15 cellular contexts compared by ENCODE assay signal in the genomic region with DNA sequence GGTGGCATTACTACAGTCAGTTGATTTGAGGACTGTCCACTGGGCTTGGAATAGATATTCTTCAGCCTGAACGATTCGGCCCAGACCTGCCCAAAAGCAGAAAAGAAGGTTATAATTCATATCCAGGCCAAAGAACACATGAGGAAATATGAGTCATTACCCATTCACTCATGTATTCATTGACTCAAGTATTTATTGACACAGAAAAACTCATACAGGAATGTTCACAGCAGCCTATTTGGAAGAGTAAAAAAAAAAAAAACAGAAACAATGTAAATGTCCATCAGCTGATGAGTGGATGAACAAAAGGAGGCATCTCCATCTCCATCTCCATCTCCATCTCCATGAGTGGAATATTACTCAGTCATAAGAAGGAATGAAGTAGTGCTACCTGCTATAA. TPM values are rescaled to one million over a fixed set of nuclear protein-coding genes. Genes with fewer than 3 reads are reported as not detected.
DNase-seq lines count a peak whose midpoint lies in the region; ATAC-seq, FAIRE-seq and TF ChIP-seq lines count a peak whose summit lies in the region.
"Had no signal": no experiment of that assay in that cellular context is flagged by ENCODE, and none has a peak within 500 bp of the region (broad histone marks: within the 10 kb centered on the region; RNA-seq: fewer than 3 reads in every experiment).

No MANE protein-coding gene starts in this region.

- H3K9me3 ChIP-seq in gastroesophageal sphincter, result no peaks in the 10 kb centered on the region
- H3K9me3 ChIP-seq: left ventricle myocardium inferior, SJCRH30 had no signal

- DNase-seq in GM04503 (ENCODE audit: low read depth) (peak; percentile 38), RCC 7860 (ENCODE audit: low spot score) (peak; percentile 60), fibroblast of gingiva (ENCODE audit: low read depth) (peak; percentile 57), pulmonary artery endothelial cell (ENCODE audit: low read depth, low spot score) (peak; percentile 63)
- no peak for DNase-seq in stimulated activated naive CD8-positive, alpha-beta T cell treated with anti-CD3 and anti-CD28 coated beads, Interleukin-15, Interleukin-2, amounts not matched to agents 100 U/mL and 50 U/mL, for 24 hours
- DNase-seq: activated B cell treated with CpG ODN at 0.5 μM for 24 hours; activated T-cell treated with anti-CD3 and anti-CD28 coated beads, Interleukin-2, amount 50 U/mL, for 24 hours; left ventricle myocardium inferior; NCI-H524; SJCRH30 had no signal

- WGBS in gastroesophageal sphincter (ENCODE audit: low coverage in 1 of 2), 2 donors, result 100% methylated on average over 1 of the region's 2 CpGs; no CpG with 5 or more reads in 1 of the 2 donors

- no peak overlapping the region for H3K27ac ChIP-seq in gastroesophageal sphincter
- H3K27ac ChIP-seq: left ventricle myocardium inferior, SJCRH30 had no signal

- no peak for TF ChIP-seq POLR2A in gastroesophageal sphincter (IDR thresholded peaks at IDR 0.05)

- FAIRE-seq in RCC 7860 (lab: Jason Lieb, UNC), result peak; percentile 80

- no peaks in the 10 kb centered on the region for H3K4me1 ChIP-seq in gastroesophageal sphincter
- H3K4me1 ChIP-seq: left ventricle myocardium inferior had no signal

- H3K36me3 ChIP-seq in gastroesophageal sphincter, result no peaks in the 10 kb centered on the region
- H3K36me3 ChIP-seq: left ventricle myocardium inferior, SJCRH30 had no signal

- H3K4me3 ChIP-seq in gastroesophageal sphincter, result no peak overlapping the region
- H3K4me3 ChIP-seq: left ventricle myocardium inferior, SJCRH30 had no signal

- TF ChIP-seq CTCF in gastroesophageal sphincter (IDR thresholded peaks at IDR 0.05), result no peak

- H3K27me3 ChIP-seq in gastroesophageal sphincter, result no peaks in the 10 kb centered on the region
- H3K27me3 ChIP-seq: SJCRH30 had no signal

- ATAC-seq in GM19324 (IDR thresholded peaks at IDR 0.05; ENCODE audit: low FRiP score, unreplicated experiment) (no peak), GM19351 (IDR thresholded peaks at IDR 0.05; ENCODE audit: unreplicated experiment) (no peak), gastroesophageal sphincter (no peak)
- ATAC-seq in stimulated activated naive CD8-positive, alpha-beta T cell treated with anti-CD3 and anti-CD28 coated beads, Interleukin-15, Interleukin-2, amounts not matched to agents 100 U/mL and 50 U/mL, for 24 hours, result no peak
- ATAC-seq: stimulated activated effector memory CD8-positive, alpha-beta T cell treated with anti-CD3 and anti-CD28 coated beads, Interleukin-12 subunit alpha, Interleukin-12 subunit beta, amount 100 ng/mL, for 72 hours had no signal

- TF ChIP-seq EP300 in gastroesophageal sphincter (IDR thresholded peaks at IDR 0.05), result no peak

RNA-seq across cellular contexts. Expression of gene ZMYND12, which starts 15.9 kb away (rescaled TPM):
- total RNA-seq in pulmonary artery endothelial cell (0.28 and 0.40 TPM in 2 replicates), gastroesophageal sphincter (1 to 10 TPM in 1 of 4 donors, under 1 TPM in 1, not detected in 2; 0.31 to 1.9 TPM)

RNA-seq across cellular contexts. Expression of gene PPCS, which starts 16.4 kb away (rescaled TPM):
- 22.0 and 28.3 TPM in 2 replicates for total RNA-seq in pulmonary artery endothelial cell
- 10 to 100 TPM; 51.7 to 94.9 (median 84.7) TPM for total RNA-seq in gastroesophageal sphincter

RNA-seq across cellular contexts. Expression of gene CCDC30, which starts 23.1 kb away (rescaled TPM):
- 0.53 and 0.60 TPM in 2 replicates for total RNA-seq in pulmonary artery endothelial cell
- 1 to 10 TPM; 1.1 to 2.7 (median 2.5) TPM for total RNA-seq in gastroesophageal sphincter

RNA-seq across cellular contexts. Expression of gene RIMKLA, which starts 59.3 kb away (rescaled TPM):
- total RNA-seq in pulmonary artery endothelial cell, result 0.04 and 0.07 TPM in 2 replicates
- 1 to 10 TPM; 2.9 to 7.0 (median 4.0) TPM for total RNA-seq in gastroesophageal sphincter
- total RNA-seq: osteocyte had no signal
